In the genomic region with DNA sequence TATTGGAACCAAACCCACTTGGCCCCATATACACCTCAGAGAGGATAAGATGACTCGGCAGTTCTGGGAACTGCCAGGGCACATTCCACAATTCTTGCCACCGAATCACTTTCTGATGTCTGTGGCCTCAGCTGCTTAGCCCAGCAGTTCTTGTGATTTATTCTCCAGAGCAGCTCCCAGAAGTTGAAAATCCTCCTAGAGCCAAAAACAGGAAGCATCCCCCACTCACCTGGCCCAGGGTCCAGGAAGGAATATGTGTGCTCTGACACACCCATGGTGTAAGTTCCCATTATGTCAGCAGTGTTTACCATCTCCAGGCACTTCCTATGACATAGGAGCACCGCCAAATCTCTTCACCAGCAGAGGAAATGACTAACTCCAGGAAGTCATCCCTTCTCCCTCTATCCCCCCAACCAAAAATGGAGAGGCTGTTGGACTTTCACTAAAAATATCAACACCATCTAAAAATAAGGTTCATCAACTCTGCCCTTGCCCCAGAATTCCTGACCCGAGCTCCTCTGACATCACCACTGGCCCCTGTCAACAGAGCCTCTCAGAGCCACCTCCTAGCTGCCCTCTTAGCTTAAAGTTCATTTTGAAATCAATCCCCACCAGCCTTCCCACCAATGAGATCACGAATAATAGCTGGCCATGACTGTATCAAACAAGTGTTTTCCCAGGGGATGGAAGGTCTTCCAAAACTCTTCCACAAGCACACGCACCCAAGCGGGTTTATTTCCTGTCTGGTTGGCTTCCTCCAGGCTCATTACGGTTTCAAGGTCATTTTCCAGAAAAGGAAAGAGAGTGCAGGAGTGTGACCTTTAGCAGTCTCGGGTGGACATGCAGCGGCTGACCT, we compare ENCODE assay signal across 13 cellular contexts.
DNase-seq lines count a peak whose midpoint lies in the region; FAIRE-seq and TF ChIP-seq lines count a peak whose summit lies in the region.
"Had no signal": no experiment of that assay in that cellular context is flagged by ENCODE, and none has a peak within 500 bp of the region (broad histone marks: within the 10 kb centered on the region; RNA-seq: fewer than 3 reads in every experiment).

No MANE protein-coding gene starts in this region.

- no peak overlapping the region for H3K4me3 ChIP-seq in choroid plexus epithelial cell (ENCODE audit: low read depth, low read length)
- H3K4me3 ChIP-seq in liver (ENCODE audit: low read depth in 1 of 3, low read length in 3 of 3), result no peak overlapping the region
- H3K4me3 ChIP-seq: esophagus muscularis mucosa, SK-N-MC had no signal

- no peaks in the 10 kb centered on the region for H3K27me3 ChIP-seq in liver (ENCODE audit: control insufficient read depth in 4 of 4, insufficient read depth in 4 of 4, low read length in 3 of 4)
- H3K27me3 ChIP-seq: esophagus muscularis mucosa had no signal

- WGBS in liver, result 69% methylated on average over 10 of the region's 10 CpGs

- peaks cover 25% of the 10 kb centered on the region for H3K27me3 Mint-ChIP-seq in activated T-helper 1 cell treated with anti-CD3 and anti-CD28 coated beads, Interleukin-12 subunit alpha, Interleukin-12 subunit beta, Interleukin-2, Interleukin-4 antibody, amounts not matched to agents 30 ng/mL and 10 ng/mL and 1 ng/mL, durations not matched to agents 14 hours and 24 hours and 36 hours (ENCODE audit: insufficient read depth)

- peak overlapping the region in 1 of 2 donors; percentile 29 for H3K27ac ChIP-seq in liver (ENCODE audit: low read depth in 1 of 2, low read length in 2 of 2)
- H3K27ac ChIP-seq: 22Rv1, SK-N-MC had no signal

- no peaks in the 10 kb centered on the region for H3K9me3 ChIP-seq in liver (ENCODE audit: control insufficient read depth in 4 of 4, low read length in 3 of 4)
- H3K9me3 ChIP-seq: esophagus muscularis mucosa had no signal

- TF ChIP-seq CTCF in choroid plexus epithelial cell (conservative IDR thresholded peaks at IDR 0.05; ENCODE audit: low read depth, low read length) (no peak), liver (IDR thresholded peaks at IDR 0.05; ENCODE audit: low read depth, low read length, missing input control) (no peak)

- FAIRE-seq in urothelium cell line (lab: Jason Lieb, UNC), result no peak

- no peak for TF ChIP-seq RAD21 in liver (IDR thresholded peaks at IDR 0.05)

- no peak overlapping the region for H3K27ac Mint-ChIP-seq in activated T-helper 1 cell treated with anti-CD3 and anti-CD28 coated beads, Interleukin-12 subunit alpha, Interleukin-12 subunit beta, Interleukin-2, Interleukin-4 antibody, amounts not matched to agents 30 ng/mL and 10 ng/mL and 1 ng/mL, durations not matched to agents 14 hours and 24 hours and 36 hours

- peaks cover 5% of the 10 kb centered on the region for H3K4me1 Mint-ChIP-seq in activated T-helper 1 cell treated with anti-CD3 and anti-CD28 coated beads, Interleukin-12 subunit alpha, Interleukin-12 subunit beta, Interleukin-2, Interleukin-4 antibody, amounts not matched to agents 30 ng/mL and 10 ng/mL and 1 ng/mL, durations not matched to agents 14 hours and 24 hours and 36 hours (ENCODE audit: low read depth)

- H3K36me3 Mint-ChIP-seq in activated T-helper 1 cell treated with anti-CD3 and anti-CD28 coated beads, Interleukin-12 subunit alpha, Interleukin-12 subunit beta, Interleukin-2, Interleukin-4 antibody, amounts not matched to agents 30 ng/mL and 10 ng/mL and 1 ng/mL, durations not matched to agents 14 hours and 24 hours and 36 hours (ENCODE audit: low read depth), result no peaks in the 10 kb centered on the region

- H3K4me3 Mint-ChIP-seq in activated T-helper 1 cell treated with anti-CD3 and anti-CD28 coated beads, Interleukin-12 subunit alpha, Interleukin-12 subunit beta, Interleukin-2, Interleukin-4 antibody, amounts not matched to agents 30 ng/mL and 10 ng/mL and 1 ng/mL, durations not matched to agents 14 hours and 24 hours and 36 hours, result no peak overlapping the region

- no peaks in the 10 kb centered on the region for H3K36me3 ChIP-seq in liver (ENCODE audit: control insufficient read depth in 4 of 4, insufficient read depth in 3 of 4, low read depth in 1 of 4, low read length in 3 of 4)
- H3K36me3 ChIP-seq: esophagus muscularis mucosa had no signal

- intact Hi-C loops in activated T-helper 1 cell treated with anti-CD3 and anti-CD28 coated beads, Interleukin-12 subunit alpha, Interleukin-12 subunit beta, Interleukin-2, Interleukin-4 antibody, amounts not matched to agents 30 ng/mL and 10 ng/mL and 1 ng/mL, durations not matched to agents 14 hours and 24 hours and 36 hours (cut with micrococcal nuclease), result loop anchor here (10.0 kb wide), 2 partner anchors 247 to 543 kb away; no protein-coding TSS in a partner anchor

- no peaks in the 10 kb centered on the region for H3K4me1 ChIP-seq in liver (ENCODE audit: control insufficient read depth in 4 of 4, insufficient read depth in 4 of 4, low read length in 3 of 4)

- DNase-seq in DMS153 (lab: John Stamatoyannopoulos, UW), result peak; percentile 60
- DNase-seq in DMS153 treated with DMSO at 0.1 percent for 48 hours (lab: John Stamatoyannopoulos, UW; ENCODE audit: unreplicated experiment), result no peak
- peak; percentile 27 for DNase-seq in choroid plexus epithelial cell (ENCODE audit: low read depth)
- DNase-seq in urothelium cell line (ENCODE audit: low spot score), result peak; percentile 33
- DNase-seq in activated T-helper 1 cell treated with anti-CD3 and anti-CD28 coated beads, Interleukin-12 subunit alpha, Interleukin-12 subunit beta, Interleukin-2, Interleukin-4 antibody, amounts not matched to agents 30 ng/mL and 10 ng/mL and 1 ng/mL, durations not matched to agents 14 hours and 24 hours and 36 hours (ENCODE audit: low spot score), result no peak
- DNase-seq in NCI-H82 (lab: John Stamatoyannopoulos, UW), result no peak
- DNase-seq in DMS 273 (lab: John Stamatoyannopoulos, UW; ENCODE audit: unreplicated experiment), result no peak
- DNase-seq: activated CD4-positive, alpha-beta T cell treated with anti-CD3 and anti-CD28 coated beads, Interleukin-2, amount 50 U/mL, for 4 hours; midbrain had no signal

- no peaks in the 10 kb centered on the region for H3K9me3 Mint-ChIP-seq in activated T-helper 1 cell treated with anti-CD3 and anti-CD28 coated beads, Interleukin-12 subunit alpha, Interleukin-12 subunit beta, Interleukin-2, Interleukin-4 antibody, amounts not matched to agents 30 ng/mL and 10 ng/mL and 1 ng/mL, durations not matched to agents 14 hours and 24 hours and 36 hours

- no peak overlapping the region for H3K9ac ChIP-seq in liver (ENCODE audit: low read depth in 1 of 2, low read length in 2 of 2)

TF ChIP-seq in liver, 16 proteins besides CTCF, POLR2A, EP300 and RAD21:
- TF ChIP-seq NR2F2 (IDR thresholded peaks at IDR 0.05) (peak; percentile 57), SP1 (IDR thresholded peaks at IDR 0.05) (no peak), JUND (IDR thresholded peaks at IDR 0.05) (peak in 1 of 2 donors; percentile 31), GABPA (IDR thresholded peaks at IDR 0.05 in 1 of 2, conservative IDR thresholded peaks at IDR 0.05 in 1 of 2) (peak in 1 of 2 donors; percentile 29)

Comparison
In these comparisons a context has a peak if more than half of its experiments do, and no peak if none do; other contexts are left out.
1. DNase-seq: peak in DMS153 (single experiment), choroid plexus epithelial cell (single experiment) and urothelium cell line (single experiment); none in DMS153 treated with DMSO at 0.1 percent for 48 hours (single experiment), activated T-helper 1 cell treated with anti-CD3 and anti-CD28 coated beads, Interleukin-12 subunit alpha, Interleukin-12 subunit beta, Interleukin-2, Interleukin-4 antibody, amounts not matched to agents 30 ng/mL and 10 ng/mL and 1 ng/mL, durations not matched to agents 14 hours and 24 hours and 36 hours (single experiment), NCI-H82 (single experiment) and DMS 273 (single experiment).